ENCODE assay signal across 11 cellular contexts in genomic region chr11:75733346-75734107, GRCh38. TPM values are rescaled to one million over a fixed set of nuclear protein-coding genes. Genes with fewer than 3 reads are reported as not detected.
DNase-seq lines count a peak whose midpoint lies in the region; ATAC-seq and TF ChIP-seq lines count a peak whose summit lies in the region.
"Had no signal": no experiment of that assay in that cellular context is flagged by ENCODE, and none has a peak within 500 bp of the region (broad histone marks: within the 10 kb centered on the region; RNA-seq: fewer than 3 reads in every experiment).

No MANE protein-coding gene starts in this region.

- H3K36me3 ChIP-seq in gastrocnemius medialis = no peaks in the 10 kb centered on the region

- DNase-seq in NCI-H1417 (lab: John Stamatoyannopoulos, UW) = peak; percentile 5 to 26 (median 22)
- DNase-seq in NCI-H1417 treated with DMSO at 0.1 percent for 48 hours (lab: John Stamatoyannopoulos, UW) = no peak
- DNase-seq in NCI-H2029 treated with DMSO at 0.1 percent for 48 hours (lab: John Stamatoyannopoulos, UW) = peak; percentile 85
- peak; percentile 3 for DNase-seq in foreskin melanocyte
- peak; percentile 25 to 36 for DNase-seq in gastrocnemius medialis
- no peak for DNase-seq in NCI-H128 (lab: John Stamatoyannopoulos, UW; ENCODE audit: unreplicated experiment)
- DNase-seq in RPMI8226 = no peak

- ATAC-seq in gastrocnemius medialis = peak; percentile 73 to 75
- ATAC-seq in GM21390 (IDR thresholded peaks at IDR 0.05; ENCODE audit: unreplicated experiment) = no peak
- ATAC-seq: A549 had no signal

- H3K4me3 ChIP-seq in gastrocnemius medialis = no peak overlapping the region
- H3K4me3 ChIP-seq: A549 had no signal

- no peaks in the 10 kb centered on the region for H3K27me3 ChIP-seq in gastrocnemius medialis

- no peaks in the 10 kb centered on the region for H3K9me3 ChIP-seq in gastrocnemius medialis
- H3K9me3 ChIP-seq: A549 had no signal

- TF ChIP-seq POLR2A in gastrocnemius medialis (IDR thresholded peaks at IDR 0.05) = no peak

- H3K27ac ChIP-seq in gastrocnemius medialis = peak overlapping the region; percentile 58 to 74 (median 62)
- H3K27ac ChIP-seq: A549 had no signal

- intact Hi-C loops in gastrocnemius medialis (cut with DNase I; ENCODE audit: low total_unique reads) = no loop called here

- no peak for TF ChIP-seq CTCF in gastrocnemius medialis (IDR thresholded peaks at IDR 0.05 in 4 of 5, conservative IDR thresholded peaks at IDR 0.05 in 1 of 5)

- H3K4me1 ChIP-seq in gastrocnemius medialis = peaks cover 17 to 32% of the 10 kb centered on the region in 2 donors
- H3K4me1 ChIP-seq: A549 had no signal

- in situ Hi-C loops in gastrocnemius medialis (cut with MboI; ENCODE audit: low sequenced_read_pairs in 4 of 4) = no loop called here

RNA-seq across cellular contexts. Expression of gene MOGAT2, which starts 15.9 kb away (rescaled TPM):
- under 1 TPM in 3 of 4 donors, not detected in 1; 0.10 to 0.66 (median 0.49) TPM for total RNA-seq in gastrocnemius medialis
- total RNA-seq: glomerular endothelial cell, neural crest cell had no signal

RNA-seq across cellular contexts. Expression of gene DGAT2, which starts 35.1 kb away (rescaled TPM):
- total RNA-seq in gastrocnemius medialis = 1 to 10 TPM; 2.1 to 4.9 (median 4.1) TPM

Comparison
In these comparisons a context has a peak if more than half of its experiments do, and no peak if none do; other contexts are left out.
1. DNase-seq: peak in NCI-H1417 (3 of 3), NCI-H2029 treated with DMSO at 0.1 percent for 48 hours (single experiment), foreskin melanocyte (single experiment) and gastrocnemius medialis (2 of 2); none in NCI-H1417 treated with DMSO at 0.1 percent for 48 hours (single experiment), NCI-H128 (single experiment) and RPMI8226 (single experiment).